24 cellular contexts compared by ENCODE assay signal in the genomic region with DNA sequence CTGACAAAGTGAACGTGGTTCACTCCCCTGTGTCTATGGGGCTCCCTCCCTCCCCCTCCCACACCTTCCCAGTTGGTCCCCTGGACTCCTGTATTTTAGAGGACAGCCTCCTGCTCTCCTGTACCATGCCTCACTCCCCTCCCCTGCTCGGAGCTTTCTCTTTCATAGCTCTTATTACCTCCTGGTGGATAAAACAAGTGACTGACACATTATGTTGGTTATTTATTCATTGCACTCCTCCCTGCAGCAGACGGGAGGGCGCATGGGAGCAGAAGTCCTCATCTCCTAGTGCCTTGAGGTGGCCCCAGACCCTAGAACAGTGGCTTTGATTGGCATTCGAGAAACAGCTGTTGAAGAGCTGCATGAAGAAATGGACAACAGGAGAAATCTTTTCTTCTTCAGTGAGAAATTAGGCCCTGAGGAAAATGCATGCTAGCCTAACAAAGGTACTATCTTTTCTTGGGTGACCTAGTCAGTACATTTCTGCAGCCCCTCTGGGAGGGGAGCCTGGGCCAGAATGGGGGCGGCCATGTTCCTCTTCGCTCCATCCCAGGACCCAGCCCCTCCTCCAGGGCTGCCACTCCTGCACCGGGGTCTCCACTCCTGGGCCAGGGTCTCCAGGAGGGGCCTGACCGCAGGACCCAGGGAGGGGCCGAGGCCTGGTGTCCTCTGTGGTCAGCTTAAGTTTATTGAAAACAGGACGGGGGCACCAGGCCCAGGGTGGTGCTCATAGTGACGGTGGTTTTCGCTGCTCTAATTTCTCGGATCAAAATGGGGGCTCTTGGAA. TPM values are rescaled to one million over a fixed set of nuclear protein-coding genes. Genes with fewer than 3 reads are reported as not detected.
A peak's percentile ranks its signal among the peaks of the same experiment; 100 is the strongest.
DNase-seq lines count a peak whose midpoint lies in the region; ATAC-seq and TF ChIP-seq lines count a peak whose summit lies in the region.
"Had no signal": no experiment of that assay in that cellular context is flagged by ENCODE, and none has a peak within 500 bp of the region (broad histone marks: within the 10 kb centered on the region; RNA-seq: fewer than 3 reads in every experiment).

No MANE protein-coding gene starts in this region.

- no peaks in the 10 kb centered on the region for H3K4me1 ChIP-seq in naive thymus-derived CD4-positive, alpha-beta T cell (ENCODE audit: control insufficient read depth in 2 of 2, insufficient read depth in 2 of 2, low read length in 2 of 2)
- H3K4me1 ChIP-seq in right cardiac atrium (ENCODE audit: control insufficient read depth, insufficient read depth, low read length) = no peaks in the 10 kb centered on the region

- H3K27ac Mint-ChIP-seq in activated CD8-positive, alpha-beta T cell treated with anti-CD3 and anti-CD28 coated beads for 36 hours = peak overlapping the region; percentile 66
- no peak overlapping the region for H3K27ac Mint-ChIP-seq in activated CD8-positive, alpha-beta T cell treated with anti-CD3 and anti-CD28 coated beads, Interleukin-2, amount 10 ng/mL, durations not matched to agents 7 days and 5 days
- H3K27ac Mint-ChIP-seq in chondrocyte (ENCODE audit: unreplicated experiment) = no peak overlapping the region
- peak overlapping the region; percentile 70 for H3K27ac Mint-ChIP-seq in stimulated activated effector memory CD8-positive, alpha-beta T cell treated with anti-CD3 and anti-CD28 coated beads, Interleukin-12 subunit alpha, Interleukin-12 subunit beta, amount 100 ng/mL, for 72 hours
- H3K27ac Mint-ChIP-seq in naive thymus-derived CD4-positive, alpha-beta T cell = no peak overlapping the region
- H3K27ac Mint-ChIP-seq: activated CD4-positive, alpha-beta T cell treated with anti-CD3 and anti-CD28 coated beads, Interleukin-2, amount 10 ng/mL, durations not matched to agents 24 days and 14 days; HFFc6 had no signal

- no peak overlapping the region for H3K27ac ChIP-seq in naive thymus-derived CD4-positive, alpha-beta T cell (ENCODE audit: low read depth, low read length)
- H3K27ac ChIP-seq in right cardiac atrium (ENCODE audit: low read length) = no peak overlapping the region
- H3K27ac ChIP-seq: RWPE1 had no signal

- no peaks in the 10 kb centered on the region for H3K27me3 Mint-ChIP-seq in activated CD8-positive, alpha-beta T cell treated with anti-CD3 and anti-CD28 coated beads for 36 hours
- H3K27me3 Mint-ChIP-seq in activated CD8-positive, alpha-beta T cell treated with anti-CD3 and anti-CD28 coated beads, Interleukin-2, amount 10 ng/mL, durations not matched to agents 7 days and 5 days (ENCODE audit: low read depth) = no peaks in the 10 kb centered on the region
- peaks cover 20% of the 10 kb centered on the region for H3K27me3 Mint-ChIP-seq in chondrocyte (ENCODE audit: low read depth)
- peaks cover 0 to 11% (median 0%) of the 10 kb centered on the region in 5 donors for H3K27me3 Mint-ChIP-seq in naive thymus-derived CD4-positive, alpha-beta T cell

- H3K9me3 Mint-ChIP-seq in activated CD8-positive, alpha-beta T cell treated with anti-CD3 and anti-CD28 coated beads for 36 hours = no peaks in the 10 kb centered on the region
- no peaks in the 10 kb centered on the region for H3K9me3 Mint-ChIP-seq in activated CD8-positive, alpha-beta T cell treated with anti-CD3 and anti-CD28 coated beads, Interleukin-2, amount 10 ng/mL, durations not matched to agents 7 days and 5 days (ENCODE audit: insufficient read depth)
- no peaks in the 10 kb centered on the region for H3K9me3 Mint-ChIP-seq in chondrocyte (ENCODE audit: low read depth)
- no peaks in the 10 kb centered on the region for H3K9me3 Mint-ChIP-seq in stimulated activated effector memory CD8-positive, alpha-beta T cell treated with anti-CD3 and anti-CD28 coated beads, Interleukin-12 subunit alpha, Interleukin-12 subunit beta, amount 100 ng/mL, for 72 hours
- H3K9me3 Mint-ChIP-seq in naive thymus-derived CD4-positive, alpha-beta T cell = no peaks in the 10 kb centered on the region
- H3K9me3 Mint-ChIP-seq: activated CD4-positive, alpha-beta T cell treated with anti-CD3 and anti-CD28 coated beads, Interleukin-2, amount 10 ng/mL, durations not matched to agents 24 days and 14 days; activated naive CD8-positive, alpha-beta T cell treated with anti-CD3 and anti-CD28 coated beads, Interleukin-2, amount 10 ng/mL, durations not matched to agents 7 days and 5 days; IgD-negative memory B cell had no signal

- H3K36me3 Mint-ChIP-seq in activated CD8-positive, alpha-beta T cell treated with anti-CD3 and anti-CD28 coated beads for 36 hours (ENCODE audit: low read depth) = peaks cover 21% of the 10 kb centered on the region
- H3K36me3 Mint-ChIP-seq in activated CD8-positive, alpha-beta T cell treated with anti-CD3 and anti-CD28 coated beads, Interleukin-2, amount 10 ng/mL, durations not matched to agents 7 days and 5 days (ENCODE audit: low read depth) = no peaks in the 10 kb centered on the region
- no peaks in the 10 kb centered on the region for H3K36me3 Mint-ChIP-seq in chondrocyte (ENCODE audit: low read depth)
- peaks cover 23% of the 10 kb centered on the region for H3K36me3 Mint-ChIP-seq in stimulated activated effector memory CD8-positive, alpha-beta T cell treated with anti-CD3 and anti-CD28 coated beads, Interleukin-12 subunit alpha, Interleukin-12 subunit beta, amount 100 ng/mL, for 72 hours
- H3K36me3 Mint-ChIP-seq in naive thymus-derived CD4-positive, alpha-beta T cell = no peaks in the 10 kb centered on the region
- H3K36me3 Mint-ChIP-seq: CD14-positive monocyte, IgD-negative memory B cell had no signal

- 86% methylated on average over 14 of the region's 14 CpGs for WGBS in right cardiac atrium

- no peak for TF ChIP-seq CTCF in activated CD8-positive, alpha-beta T cell treated with anti-CD3 and anti-CD28 coated beads for 36 hours (IDR thresholded peaks at IDR 0.05)
- no peak for TF ChIP-seq CTCF in chondrocyte (IDR thresholded peaks at IDR 0.05)

- POLR2A ChIA-PET in activated CD8-positive, alpha-beta T cell treated with anti-CD3 and anti-CD28 coated beads for 36 hours (lab: Charles Lee) = interaction anchor here (0.6 to 3.3 kb wide), 11 partner anchors 8 to 69 kb away, joined by 3 to 12 read pairs (median 4); partner anchors contain the start of gene UBASH3A
- POLR2A ChIA-PET in activated CD8-positive, alpha-beta T cell treated with anti-CD3 and anti-CD28 coated beads, Interleukin-2, amount 10 ng/mL, durations not matched to agents 7 days and 5 days (lab: Charles Lee) = interaction anchor here (1.2 kb wide), 1 partner anchor 36 kb away, joined by 4 read pairs; the partner anchor contains the start of gene UBASH3A
- POLR2A ChIA-PET in naive thymus-derived CD4-positive, alpha-beta T cell (lab: Charles Lee) = interaction anchor here (0.6 to 1.1 kb wide), 2 partner anchors 36 to 44 kb away, joined by 3 to 4 read pairs; partner anchors contain the start of gene UBASH3A

- no peak overlapping the region for H3K4me3 ChIP-seq in naive thymus-derived CD4-positive, alpha-beta T cell (ENCODE audit: low read length)
- H3K4me3 ChIP-seq in right cardiac atrium (ENCODE audit: low read length) = no peak overlapping the region
- H3K4me3 ChIP-seq: lung, SK-N-MC had no signal

- peak; percentile 6 for ATAC-seq in activated CD8-positive, alpha-beta T cell treated with anti-CD3 and anti-CD28 coated beads for 36 hours
- ATAC-seq in activated CD8-positive, alpha-beta T cell treated with anti-CD3 and anti-CD28 coated beads, Interleukin-2, amount 10 ng/mL, durations not matched to agents 7 days and 5 days = no peak
- ATAC-seq in stimulated activated effector memory CD8-positive, alpha-beta T cell treated with anti-CD3 and anti-CD28 coated beads, Interleukin-12 subunit alpha, Interleukin-12 subunit beta, amount 100 ng/mL, for 72 hours = no peak
- no peak for ATAC-seq in naive thymus-derived CD4-positive, alpha-beta T cell
- ATAC-seq in right cardiac atrium = no peak

- no peaks in the 10 kb centered on the region for H3K27me3 ChIP-seq in naive thymus-derived CD4-positive, alpha-beta T cell (ENCODE audit: control insufficient read depth in 2 of 2, insufficient read depth in 2 of 2, low read length in 2 of 2)
- H3K27me3 ChIP-seq in right cardiac atrium (ENCODE audit: control insufficient read depth, insufficient read depth) = no peaks in the 10 kb centered on the region

- H3K4me1 Mint-ChIP-seq in activated CD8-positive, alpha-beta T cell treated with anti-CD3 and anti-CD28 coated beads for 36 hours (ENCODE audit: low read depth) = peaks cover 29% of the 10 kb centered on the region
- peaks cover 24% of the 10 kb centered on the region for H3K4me1 Mint-ChIP-seq in activated CD8-positive, alpha-beta T cell treated with anti-CD3 and anti-CD28 coated beads, Interleukin-2, amount 10 ng/mL, durations not matched to agents 7 days and 5 days (ENCODE audit: low read depth)
- H3K4me1 Mint-ChIP-seq in chondrocyte (ENCODE audit: low read depth) = no peaks in the 10 kb centered on the region
- H3K4me1 Mint-ChIP-seq in stimulated activated effector memory CD8-positive, alpha-beta T cell treated with anti-CD3 and anti-CD28 coated beads, Interleukin-12 subunit alpha, Interleukin-12 subunit beta, amount 100 ng/mL, for 72 hours = peaks cover 31% of the 10 kb centered on the region
- H3K4me1 Mint-ChIP-seq in naive thymus-derived CD4-positive, alpha-beta T cell = peaks cover 2 to 11% (median 8%) of the 10 kb centered on the region in 7 donors

- no peaks in the 10 kb centered on the region for H3K9me3 ChIP-seq in naive thymus-derived CD4-positive, alpha-beta T cell (ENCODE audit: control insufficient read depth in 2 of 3, low read length in 3 of 3)
- H3K9me3 ChIP-seq in right cardiac atrium (ENCODE audit: control insufficient read depth, low read length) = no peaks in the 10 kb centered on the region

- DNase-seq in activated CD8-positive, alpha-beta T cell treated with anti-CD3 and anti-CD28 coated beads for 36 hours = no peak
- no peak for DNase-seq in activated CD8-positive, alpha-beta T cell treated with anti-CD3 and anti-CD28 coated beads, Interleukin-2, amount 10 ng/mL, durations not matched to agents 7 days and 5 days
- DNase-seq in NCI-H526 (lab: John Stamatoyannopoulos, UW) (peak; percentile 64 to 79), chondrocyte (ENCODE audit: low spot score) (peak; percentile 84), right cardiac atrium (no peak), midbrain (lab: John Stamatoyannopoulos, UW) (no peak)
- DNase-seq in stimulated activated effector memory CD8-positive, alpha-beta T cell treated with anti-CD3 and anti-CD28 coated beads, Interleukin-12 subunit alpha, Interleukin-12 subunit beta, amount 100 ng/mL, for 72 hours (ENCODE audit: low spot score in 2 of 2) = no peak
- no peak for DNase-seq in naive thymus-derived CD4-positive, alpha-beta T cell
- DNase-seq: activated CD4-positive, alpha-beta T cell treated with anti-CD3 and anti-CD28 coated beads, Interleukin-2, amount 10 ng/mL, durations not matched to agents 24 days and 14 days; activated CD8-positive, alpha-beta memory T cell treated with anti-CD3 and anti-CD28 coated beads, Interleukin-2, amount 50 U/mL, for 4 hours; activated naive CD8-positive, alpha-beta T cell treated with anti-CD3 and anti-CD28 coated beads, Interleukin-2, amount 10 ng/mL, durations not matched to agents 7 days and 5 days; cerebellar nuclear complex; HFFc6; occipital lobe; retina; T-helper 2 cell had no signal

- H3K4me3 Mint-ChIP-seq in activated CD8-positive, alpha-beta T cell treated with anti-CD3 and anti-CD28 coated beads for 36 hours = no peak overlapping the region
- H3K4me3 Mint-ChIP-seq in activated CD8-positive, alpha-beta T cell treated with anti-CD3 and anti-CD28 coated beads, Interleukin-2, amount 10 ng/mL, durations not matched to agents 7 days and 5 days = no peak overlapping the region
- H3K4me3 Mint-ChIP-seq in chondrocyte (ENCODE audit: unreplicated experiment) = no peak overlapping the region
- H3K4me3 Mint-ChIP-seq in stimulated activated effector memory CD8-positive, alpha-beta T cell treated with anti-CD3 and anti-CD28 coated beads, Interleukin-12 subunit alpha, Interleukin-12 subunit beta, amount 100 ng/mL, for 72 hours = no peak overlapping the region
- no peak overlapping the region for H3K4me3 Mint-ChIP-seq in naive thymus-derived CD4-positive, alpha-beta T cell
- H3K4me3 Mint-ChIP-seq: activated CD4-positive, alpha-beta T cell treated with anti-CD3 and anti-CD28 coated beads, Interleukin-2, amount 10 ng/mL, durations not matched to agents 24 days and 14 days; activated naive CD8-positive, alpha-beta T cell treated with anti-CD3 and anti-CD28 coated beads, Interleukin-2, amount 10 ng/mL, durations not matched to agents 7 days and 5 days; CD14-positive monocyte; HFFc6; IgD-negative memory B cell had no signal

- intact Hi-C loops in activated CD8-positive, alpha-beta T cell treated with anti-CD3 and anti-CD28 coated beads for 36 hours (cut with micrococcal nuclease) = no loop called here
- intact Hi-C loops in naive thymus-derived CD4-positive, alpha-beta T cell (cut with micrococcal nuclease) = no loop called here
- intact Hi-C loops in right cardiac atrium (cut with DNase I) = no loop called here

- CTCF ChIA-PET in activated CD8-positive, alpha-beta T cell treated with anti-CD3 and anti-CD28 coated beads for 36 hours (lab: Charles Lee) = interaction anchor here (0.9 to 2.7 kb wide), 9 partner anchors 13 to 222 kb away, joined by 3 to 15 read pairs (median 3); no protein-coding TSS in a partner anchor
- CTCF ChIA-PET in activated CD8-positive, alpha-beta T cell treated with anti-CD3 and anti-CD28 coated beads, Interleukin-2, amount 10 ng/mL, durations not matched to agents 7 days and 5 days (lab: Charles Lee) = interaction anchor here (0.6 to 1.8 kb wide), 4 partner anchors 13 to 82 kb away, joined by 3 to 4 read pairs (median 4); no protein-coding TSS in a partner anchor
- CTCF ChIA-PET in naive thymus-derived CD4-positive, alpha-beta T cell (lab: Charles Lee) = no interaction called here

- H3K36me3 ChIP-seq in naive thymus-derived CD4-positive, alpha-beta T cell (ENCODE audit: control insufficient read depth in 2 of 3, insufficient read depth in 3 of 3, low read length in 3 of 3) = no peaks in the 10 kb centered on the region

RNA-seq across cellular contexts. Expression of gene TFF1, which starts 1.2 kb away (rescaled TPM):
- 1 to 10 TPM in 1 of 2 experiments, not detected in 1; 1.1 TPM for total RNA-seq in activated CD8-positive, alpha-beta T cell treated with anti-CD3 and anti-CD28 coated beads for 36 hours
- not detected for total RNA-seq in activated CD8-positive, alpha-beta T cell treated with anti-CD3 and anti-CD28 coated beads, Interleukin-2, amount 10 ng/mL, durations not matched to agents 7 days and 5 days
- total RNA-seq in chondrocyte (not detected in 3 replicates), right cardiac atrium (not detected)
- not detected for total RNA-seq in naive thymus-derived CD4-positive, alpha-beta T cell
- not detected for polyA plus RNA-seq in naive thymus-derived CD4-positive, alpha-beta T cell
- not detected for polyA plus RNA-seq in right cardiac atrium
- total RNA-seq: activated CD4-positive, alpha-beta T cell treated with anti-CD3 and anti-CD28 coated beads, Interleukin-2, amount 10 ng/mL, durations not matched to agents 24 days and 14 days; activated naive CD8-positive, alpha-beta T cell treated with anti-CD3 and anti-CD28 coated beads, Interleukin-2, amount 10 ng/mL, durations not matched to agents 7 days and 5 days; HFFc6; kidney epithelial cell; M059J; occipital lobe; temporal lobe had no signal
- polyA plus RNA-seq: CD14-positive monocyte, IgD-negative memory B cell had no signal

RNA-seq across cellular contexts. Expression of gene TFF2, which starts 16.8 kb away (rescaled TPM):
- total RNA-seq in activated CD8-positive, alpha-beta T cell treated with anti-CD3 and anti-CD28 coated beads for 36 hours = not detected
- not detected for total RNA-seq in activated CD8-positive, alpha-beta T cell treated with anti-CD3 and anti-CD28 coated beads, Interleukin-2, amount 10 ng/mL, durations not matched to agents 7 days and 5 days
- total RNA-seq in chondrocyte (not detected in 3 replicates), right cardiac atrium (not detected)
- not detected for total RNA-seq in naive thymus-derived CD4-positive, alpha-beta T cell
- not detected for polyA plus RNA-seq in naive thymus-derived CD4-positive, alpha-beta T cell
- polyA plus RNA-seq in right cardiac atrium = not detected
- total RNA-seq: activated CD4-positive, alpha-beta T cell treated with anti-CD3 and anti-CD28 coated beads, Interleukin-2, amount 10 ng/mL, durations not matched to agents 24 days and 14 days; activated naive CD8-positive, alpha-beta T cell treated with anti-CD3 and anti-CD28 coated beads, Interleukin-2, amount 10 ng/mL, durations not matched to agents 7 days and 5 days; HFFc6; kidney epithelial cell; lung; occipital lobe; temporal lobe had no signal
- polyA plus RNA-seq: CD14-positive monocyte, IgD-negative memory B cell, lung had no signal

RNA-seq across cellular contexts. Expression of gene TMPRSS3, which starts 28.3 kb away (rescaled TPM):
- 100 to 1,000 TPM; 123 to 134 TPM for total RNA-seq in activated CD8-positive, alpha-beta T cell treated with anti-CD3 and anti-CD28 coated beads for 36 hours
- 10 to 100 TPM in 1 of 2 experiments, 1 to 10 TPM in 1; 9.9 to 10.1 TPM for total RNA-seq in activated CD8-positive, alpha-beta T cell treated with anti-CD3 and anti-CD28 coated beads, Interleukin-2, amount 10 ng/mL, durations not matched to agents 7 days and 5 days
- 0.22 TPM in 1 of 3 replicates, not detected in the others for total RNA-seq in chondrocyte
- 1 to 10 TPM in 4 of 5 experiments, under 1 TPM in 1; 0.88 to 7.6 (median 1.5) TPM for total RNA-seq in naive thymus-derived CD4-positive, alpha-beta T cell
- 1 to 10 TPM in 1 of 2 donors, under 1 TPM in 1; 0.11 to 2.9 TPM for polyA plus RNA-seq in naive thymus-derived CD4-positive, alpha-beta T cell
- not detected for total RNA-seq in right cardiac atrium
- not detected for polyA plus RNA-seq in right cardiac atrium
- total RNA-seq: HFFc6, occipital lobe, temporal lobe had no signal
- polyA plus RNA-seq: IgD-negative memory B cell had no signal

RNA-seq across cellular contexts. Expression of gene UBASH3A, which starts 36.1 kb away (rescaled TPM):
- 10 to 100 TPM; 48.7 to 52.9 TPM for total RNA-seq in activated CD8-positive, alpha-beta T cell treated with anti-CD3 and anti-CD28 coated beads for 36 hours
- 10 to 100 TPM; 68.7 to 74.0 TPM for total RNA-seq in activated CD8-positive, alpha-beta T cell treated with anti-CD3 and anti-CD28 coated beads, Interleukin-2, amount 10 ng/mL, durations not matched to agents 7 days and 5 days
- not detected in 3 replicates for total RNA-seq in chondrocyte
- total RNA-seq in naive thymus-derived CD4-positive, alpha-beta T cell = 100 to 1,000 TPM in 1 of 5 experiments, 10 to 100 TPM in 4; 41.9 to 101 (median 91.7) TPM
- polyA plus RNA-seq in naive thymus-derived CD4-positive, alpha-beta T cell = 10 to 100 TPM; 57.1 to 99.3 TPM
- total RNA-seq in right cardiac atrium = under 1 TPM; 0.15 to 0.29 (median 0.25) TPM
- 0.07 TPM for polyA plus RNA-seq in right cardiac atrium
- total RNA-seq: HFFc6, kidney epithelial cell, M059J, occipital lobe, temporal lobe had no signal
- polyA plus RNA-seq: CD14-positive monocyte had no signal

RNA-seq across cellular contexts. Expression of gene TFF3, which starts 52.4 kb away (rescaled TPM):
- total RNA-seq in activated CD8-positive, alpha-beta T cell treated with anti-CD3 and anti-CD28 coated beads for 36 hours = not detected
- not detected for total RNA-seq in activated CD8-positive, alpha-beta T cell treated with anti-CD3 and anti-CD28 coated beads, Interleukin-2, amount 10 ng/mL, durations not matched to agents 7 days and 5 days
- total RNA-seq in chondrocyte (1.3 to 6.0 TPM in 2 of 3 replicates, not detected in the other), right cardiac atrium (1 to 10 TPM; 1.2 to 2.2 (median 1.7) TPM)
- total RNA-seq in naive thymus-derived CD4-positive, alpha-beta T cell = not detected
- polyA plus RNA-seq in naive thymus-derived CD4-positive, alpha-beta T cell = not detected
- 2.6 TPM for polyA plus RNA-seq in right cardiac atrium
- total RNA-seq: activated CD4-positive, alpha-beta T cell treated with anti-CD3 and anti-CD28 coated beads, Interleukin-2, amount 10 ng/mL, durations not matched to agents 24 days and 14 days; activated naive CD8-positive, alpha-beta T cell treated with anti-CD3 and anti-CD28 coated beads, Interleukin-2, amount 10 ng/mL, durations not matched to agents 7 days and 5 days; HFFc6; occipital lobe; temporal lobe had no signal
- polyA plus RNA-seq: CD14-positive monocyte, IgD-negative memory B cell had no signal

Comparison
In these comparisons a context has a peak if more than half of its experiments do, and no peak if none do; other contexts are left out.
1. H3K27ac Mint-ChIP-seq: peak in activated CD8-positive, alpha-beta T cell treated with anti-CD3 and anti-CD28 coated beads for 36 hours (single experiment) and stimulated activated effector memory CD8-positive, alpha-beta T cell treated with anti-CD3 and anti-CD28 coated beads, Interleukin-12 subunit alpha, Interleukin-12 subunit beta, amount 100 ng/mL, for 72 hours (single experiment); none in activated CD8-positive, alpha-beta T cell treated with anti-CD3 and anti-CD28 coated beads, Interleukin-2, amount 10 ng/mL, durations not matched to agents 7 days and 5 days (single experiment), chondrocyte (single experiment) and naive thymus-derived CD4-positive, alpha-beta T cell (0 of 9).
2. RNA of gene TMPRSS3, which starts 28.3 kb away (total RNA-seq): 123 to 134 TPM in activated CD8-positive, alpha-beta T cell treated with anti-CD3 and anti-CD28 coated beads for 36 hours; 9.9 to 10.1 TPM in activated CD8-positive, alpha-beta T cell treated with anti-CD3 and anti-CD28 coated beads, Interleukin-2, amount 10 ng/mL, durations not matched to agents 7 days and 5 days, 0.88 to 7.6 TPM in naive thymus-derived CD4-positive, alpha-beta T cell, 0.22 TPM in chondrocyte and not detected in right cardiac atrium; every median in the first group is over 10 times any median in the second.
3. DNase-seq: peak in NCI-H526 (2 of 2) and chondrocyte (single experiment); none in activated CD8-positive, alpha-beta T cell treated with anti-CD3 and anti-CD28 coated beads for 36 hours (single experiment), activated CD8-positive, alpha-beta T cell treated with anti-CD3 and anti-CD28 coated beads, Interleukin-2, amount 10 ng/mL, durations not matched to agents 7 days and 5 days (single experiment), stimulated activated effector memory CD8-positive, alpha-beta T cell treated with anti-CD3 and anti-CD28 coated beads, Interleukin-12 subunit alpha, Interleukin-12 subunit beta, amount 100 ng/mL, for 72 hours (0 of 2), naive thymus-derived CD4-positive, alpha-beta T cell (0 of 9), right cardiac atrium (0 of 3) and midbrain (single experiment).